In genomic region chr1:201194046-201194445, GRCh38 we compare ENCODE assay signal across 29 cellular contexts. TPM values are rescaled to one million over a fixed set of nuclear protein-coding genes. Genes with fewer than 3 reads are reported as not detected.
DNase-seq lines count a peak whose midpoint lies in the region; ATAC-seq, FAIRE-seq and TF ChIP-seq lines count a peak whose summit lies in the region.
"Had no signal": no experiment of that assay in that cellular context is flagged by ENCODE, and none has a peak within 500 bp of the region (broad histone marks: within the 10 kb centered on the region; RNA-seq: fewer than 3 reads in every experiment).

No MANE protein-coding gene starts in this region.

- H3K27ac ChIP-seq in kidney (ENCODE audit: low read depth in 2 of 2, low read length in 2 of 2) (no peak overlapping the region), mesenchymal stem cell (ENCODE audit: low read length, poor library complexity, severe bottlenecking) (no peak overlapping the region), neuronal stem cell (replicated peaks; ENCODE audit: low read length) (no peak overlapping the region), spleen (no peak overlapping the region)
- H3K27ac ChIP-seq: BLaER1 had no signal

- no peaks in the 10 kb centered on the region for H3K9me3 ChIP-seq in kidney (ENCODE audit: control insufficient read depth in 1 of 2, low read length in 2 of 2)
- H3K9me3 ChIP-seq in mesenchymal stem cell (ENCODE audit: control insufficient read depth, low read length): no peaks in the 10 kb centered on the region
- no peaks in the 10 kb centered on the region for H3K9me3 ChIP-seq in neuronal stem cell (replicated peaks in 1 of 2; ENCODE audit: control insufficient read depth in 2 of 2, insufficient read depth in 1 of 2, low read depth in 1 of 2, low read length in 2 of 2)
- no peaks in the 10 kb centered on the region for H3K9me3 ChIP-seq in spleen
- H3K9me3 ChIP-seq: BE2C, BLaER1 had no signal

- no peak overlapping the region for H2AK5ac ChIP-seq in mesenchymal stem cell (ENCODE audit: low read length, severe bottlenecking)
- H2AK5ac ChIP-seq in neuronal stem cell (ENCODE audit: low read depth, low read length): peak overlapping the region; percentile 16

- DNase-seq in kidney: peak; percentile 53
- DNase-seq in mesenchymal stem cell: no peak
- DNase-seq in neuronal stem cell (ENCODE audit: low spot score): no peak
- peak; percentile 54 for DNase-seq in spleen
- DNase-seq in superior temporal gyrus (ENCODE audit: extremely low spot score): no peak
- DNase-seq in DMS153 treated with DMSO at 0.1 percent for 48 hours (lab: John Stamatoyannopoulos, UW; ENCODE audit: unreplicated experiment): no peak
- DNase-seq in NCI-H2081 (lab: John Stamatoyannopoulos, UW): no peak
- DNase-seq: 8988T; ACHN; BE2C; C1 segment of cervical spinal cord; CD4-positive, alpha-beta memory T cell; CD4-positive, CD25-positive, alpha-beta regulatory T cell; CD8-positive, alpha-beta memory T cell; COR-L47; DMS 273 treated with DMSO at 0.1 percent for 48 hours; DMS53; DMS79; DND-41; EL; GDM1 had no signal

- no peak for TF ChIP-seq POLR2A in spleen (IDR thresholded peaks at IDR 0.05)

- TF ChIP-seq CTCF in kidney (IDR thresholded peaks at IDR 0.05; ENCODE audit: borderline replicate concordance, extremely low read depth, insufficient read depth) (no peak), spleen (IDR thresholded peaks at IDR 0.05 in 8 of 11, conservative IDR thresholded peaks at IDR 0.05 in 3 of 11) (no peak)

- no peak overlapping the region for H4K8ac ChIP-seq in mesenchymal stem cell (ENCODE audit: low read length)
- no peak overlapping the region for H4K8ac ChIP-seq in neuronal stem cell (ENCODE audit: low read depth, low read length)

- H4K91ac ChIP-seq in mesenchymal stem cell (ENCODE audit: low read length) (no peak overlapping the region), neuronal stem cell (ENCODE audit: low read depth, low read length, poor library complexity) (no peak overlapping the region)

- H3K23ac ChIP-seq in mesenchymal stem cell (ENCODE audit: low read length in 2 of 2): no peak overlapping the region
- H3K23ac ChIP-seq in neuronal stem cell (ENCODE audit: low read depth, low read length, poor library complexity): no peak overlapping the region

- H3K14ac ChIP-seq in mesenchymal stem cell (ENCODE audit: low read length in 2 of 2): no peak overlapping the region
- H3K14ac ChIP-seq in neuronal stem cell (ENCODE audit: low read length): no peak overlapping the region

- H3K9ac ChIP-seq in kidney (ENCODE audit: low read length in 2 of 2) (no peak overlapping the region), mesenchymal stem cell (ENCODE audit: low read length) (peak overlapping the region; percentile 36), neuronal stem cell (ENCODE audit: low read depth, low read length, poor library complexity) (no peak overlapping the region)
- H3K9ac ChIP-seq: BLaER1 had no signal

- H3K36me3 ChIP-seq in kidney (ENCODE audit: control insufficient read depth in 1 of 2, insufficient read depth in 2 of 2, low read length in 2 of 2) (no peaks in the 10 kb centered on the region), mesenchymal stem cell (ENCODE audit: control insufficient read depth in 1 of 2, insufficient read depth in 2 of 2, low read depth in 1 of 2, low read length in 2 of 2) (peaks cover 7 to 15% of the 10 kb centered on the region in 2 experiments), neuronal stem cell (replicated peaks in 1 of 2; ENCODE audit: control insufficient read depth in 2 of 2, insufficient read depth in 2 of 2, low read length in 2 of 2) (no peaks in the 10 kb centered on the region), spleen (no peaks in the 10 kb centered on the region)
- H3K36me3 ChIP-seq: BE2C, BLaER1 had no signal

- H2BK5ac ChIP-seq in mesenchymal stem cell (ENCODE audit: low read depth, low read length, poor library complexity, severe bottlenecking) (no peak overlapping the region), neuronal stem cell (ENCODE audit: low read length) (no peak overlapping the region)

- H3K79me1 ChIP-seq in mesenchymal stem cell (replicated peaks; ENCODE audit: low read length, poor library complexity, severe bottlenecking): no peaks in the 10 kb centered on the region
- no peaks in the 10 kb centered on the region for H3K79me1 ChIP-seq in neuronal stem cell (ENCODE audit: low read depth, low read length)

- H3K18ac ChIP-seq in mesenchymal stem cell (ENCODE audit: low read depth in 1 of 2, low read length in 2 of 2): no peak overlapping the region
- H3K18ac ChIP-seq in neuronal stem cell (ENCODE audit: low read length): peak overlapping the region; percentile 5

- H2BK15ac ChIP-seq in mesenchymal stem cell (ENCODE audit: low read depth, poor library complexity, severe bottlenecking): no peak overlapping the region
- H2BK15ac ChIP-seq in neuronal stem cell (ENCODE audit: low read length): no peak overlapping the region

- H2BK12ac ChIP-seq in mesenchymal stem cell (ENCODE audit: low read length in 2 of 2) (no peak overlapping the region), neuronal stem cell (ENCODE audit: low read length) (no peak overlapping the region)

- intact Hi-C loops in kidney (cut with DNase I): no loop called here
- intact Hi-C loops in spleen (cut with DNase I; ENCODE audit: low total_unique reads): no loop called here

- 97% methylated on average over 3 of the region's 6 CpGs for WGBS in mesenchymal stem cell
- WGBS in neuronal stem cell (ENCODE audit: extremely low coverage in 2 of 2, insufficient read length in 2 of 2, insufficient replicate concordance in 1 of 2), 2 donors: no CpG with 5 or more reads among the region's 6 CpGs
- 80 to 92% (median 89%) methylated on average over 6 of the region's 6 CpGs for WGBS in spleen, 5 donors

- H3K4me1 ChIP-seq in kidney (ENCODE audit: control insufficient read depth in 1 of 2, insufficient read depth in 1 of 2, low read depth in 1 of 2, low read length in 2 of 2): no peaks in the 10 kb centered on the region
- H3K4me1 ChIP-seq in mesenchymal stem cell (ENCODE audit: control insufficient read depth, insufficient read depth, low read depth, low read length): peaks cover 25% of the 10 kb centered on the region
- H3K4me1 ChIP-seq in neuronal stem cell (ENCODE audit: control insufficient read depth in 2 of 2, insufficient read depth in 1 of 2, low read depth in 1 of 2, low read length in 2 of 2): peaks cover 0 to 17% of the 10 kb centered on the region in 2 donors
- no peaks in the 10 kb centered on the region for H3K4me1 ChIP-seq in spleen

- no peak overlapping the region for H3K4me3 ChIP-seq in kidney (ENCODE audit: low read length in 2 of 2)
- no peak overlapping the region for H3K4me3 ChIP-seq in mesenchymal stem cell (ENCODE audit: insufficient read depth in 1 of 2, low read depth in 1 of 2, low read length in 2 of 2)
- no peak overlapping the region for H3K4me3 ChIP-seq in neuronal stem cell (ENCODE audit: low read length in 2 of 2)
- no peak overlapping the region for H3K4me3 ChIP-seq in spleen
- H3K4me3 ChIP-seq: BLaER1, GM12878 had no signal

- H2BK120ac ChIP-seq in mesenchymal stem cell (ENCODE audit: low read depth, low read length) (no peak overlapping the region), neuronal stem cell (ENCODE audit: low read depth, low read length) (no peak overlapping the region)

- H3K4me2 ChIP-seq in mesenchymal stem cell (ENCODE audit: low read length, poor library complexity, severe bottlenecking) (no peak overlapping the region), neuronal stem cell (ENCODE audit: insufficient read depth, low read length, poor library complexity, severe bottlenecking) (no peak overlapping the region)
- H3K4me2 ChIP-seq: BLaER1 had no signal

- ATAC-seq in GM18511 (IDR thresholded peaks at IDR 0.05; ENCODE audit: unreplicated experiment): no peak
- ATAC-seq: GM12878 had no signal

- H3K27me3 ChIP-seq in mesenchymal stem cell (ENCODE audit: control insufficient read depth in 1 of 2, insufficient read depth in 1 of 2, low read length in 2 of 2): no peaks in the 10 kb centered on the region
- peaks cover 0 to 43% (median 0%) of the 10 kb centered on the region in 3 experiments for H3K27me3 ChIP-seq in neuronal stem cell (ENCODE audit: control insufficient read depth in 3 of 3, insufficient read depth in 3 of 3, low read depth in 1 of 3, low read length in 3 of 3)
- peaks cover 0 to 20% (median 5%) of the 10 kb centered on the region in 7 donors for H3K27me3 ChIP-seq in spleen (replicated peaks in 1 of 7)
- H3K27me3 ChIP-seq: BE2C, BLaER1 had no signal

- FAIRE-seq in kidney (lab: Jason Lieb, UNC): no peak
- FAIRE-seq: A204.1, GM12878, GM12892, GM18507 had no signal

- H2AFZ ChIP-seq in mesenchymal stem cell (ENCODE audit: low read depth, low read length) (no peak overlapping the region), neuronal stem cell (ENCODE audit: low read length) (no peak overlapping the region)

- H3K4ac ChIP-seq in mesenchymal stem cell (ENCODE audit: low read depth in 1 of 2, low read length in 2 of 2) (no peak overlapping the region), neuronal stem cell (ENCODE audit: low read length) (no peak overlapping the region)

RNA-seq across cellular contexts. Expression of gene IGFN1, which starts 3.4 kb away (rescaled TPM):
- 2.8 TPM for total RNA-seq in kidney
- polyA plus RNA-seq in kidney (ENCODE audit: insufficient read depth, low read depth, low replicate concordance): not detected
- not detected for polyA plus RNA-seq in mesenchymal stem cell (2013, experiment 1 of 2)
- polyA plus RNA-seq in mesenchymal stem cell (2013, experiment 2 of 2): 0.03 TPM
- 0.15 TPM for polyA plus RNA-seq in neuronal stem cell (2013, experiment 1 of 2)
- polyA plus RNA-seq in neuronal stem cell (2013, experiment 2 of 2): 0.12 TPM
- total RNA-seq in spleen: not detected
- under 1 TPM; 0.02 to 0.03 (median 0.02) TPM for polyA plus RNA-seq in spleen
- total RNA-seq: CD4-positive, alpha-beta memory T cell; CD4-positive, CD25-positive, alpha-beta regulatory T cell; CD8-positive, alpha-beta memory T cell; GM12878 had no signal
- polyA plus RNA-seq: AG04450; CD14-positive monocyte; CD4-positive, alpha-beta memory T cell; CD4-positive, CD25-positive, alpha-beta regulatory T cell; CD8-positive, alpha-beta memory T cell; GM12878 had no signal

RNA-seq across cellular contexts. Expression of gene TMEM9, which starts 39.8 kb away (rescaled TPM):
- total RNA-seq in kidney: 81.9 TPM
- 166 TPM for polyA plus RNA-seq in kidney (ENCODE audit: insufficient read depth, low read depth, low replicate concordance)
- polyA plus RNA-seq in mesenchymal stem cell (2013, experiment 1 of 2): 37.8 TPM
- 38.6 TPM for polyA plus RNA-seq in mesenchymal stem cell (2013, experiment 2 of 2)
- polyA plus RNA-seq in neuronal stem cell (2013, experiment 1 of 2): 72.8 TPM
- polyA plus RNA-seq in neuronal stem cell (2013, experiment 2 of 2): 72.0 TPM
- total RNA-seq in spleen: 10 to 100 TPM; 21.5 to 50.3 (median 33.9) TPM
- 10 to 100 TPM; 28.2 to 39.8 (median 35.6) TPM for polyA plus RNA-seq in spleen

Comparison
In these comparisons a context has a peak if more than half of its experiments do, and no peak if none do; other contexts are left out.
1. DNase-seq: peak in kidney (single experiment) and spleen (single experiment); none in mesenchymal stem cell (single experiment), neuronal stem cell (single experiment), superior temporal gyrus (single experiment), DMS153 treated with DMSO at 0.1 percent for 48 hours (single experiment) and NCI-H2081 (0 of 2).